Comparison of ENCODE assay signal across 14 cellular contexts in the genomic region with DNA sequence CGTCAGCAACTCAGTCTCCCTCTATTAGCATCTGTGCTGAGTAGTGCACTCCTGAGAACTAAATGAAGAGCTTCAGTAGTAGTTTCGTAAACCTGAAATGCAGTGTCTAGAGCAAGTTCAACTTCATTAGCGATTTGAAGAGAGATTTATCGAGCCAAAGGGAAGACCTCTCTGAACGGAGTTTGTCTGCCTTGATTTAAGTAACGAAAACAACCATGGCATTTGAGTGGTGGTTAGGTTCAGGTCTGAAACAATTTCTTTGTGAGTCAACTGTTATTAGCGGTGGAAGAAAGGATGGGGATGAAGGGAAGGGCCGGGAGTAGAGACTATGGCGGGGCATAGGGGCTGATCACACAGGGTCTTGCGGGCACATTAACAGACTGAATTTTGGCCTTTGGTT.
DNase-seq lines count a peak whose midpoint lies in the region; ATAC-seq and TF ChIP-seq lines count a peak whose summit lies in the region.
"Had no signal": no experiment of that assay in that cellular context is flagged by ENCODE, and none has a peak within 500 bp of the region (broad histone marks: within the 10 kb centered on the region; RNA-seq: fewer than 3 reads in every experiment).

No MANE protein-coding gene starts in this region.

- no peak for TF ChIP-seq POLR2A in thyroid gland (IDR thresholded peaks at IDR 0.05)

- peak overlapping the region in 1 of 2 experiments; percentile 55 for H2BK12ac ChIP-seq in mesenchymal stem cell (ENCODE audit: low read length in 2 of 2)

- H2AK5ac ChIP-seq in mesenchymal stem cell (ENCODE audit: low read length, severe bottlenecking) = no peak overlapping the region

- no peak overlapping the region for H2BK5ac ChIP-seq in mesenchymal stem cell (ENCODE audit: low read depth, low read length, poor library complexity, severe bottlenecking)

- H3K9me3 ChIP-seq in right atrium auricular region = no peaks in the 10 kb centered on the region
- H3K9me3 ChIP-seq in mesenchymal stem cell (ENCODE audit: control insufficient read depth, low read length) = no peaks in the 10 kb centered on the region
- H3K9me3 ChIP-seq in thyroid gland = no peaks in the 10 kb centered on the region

- no peak overlapping the region for H3K4me3 ChIP-seq in right atrium auricular region
- no peak overlapping the region for H3K4me3 ChIP-seq in mesenchymal stem cell (ENCODE audit: insufficient read depth in 1 of 2, low read depth in 1 of 2, low read length in 2 of 2)
- H3K4me3 ChIP-seq in thyroid gland (replicated peaks in 1 of 3) = no peak overlapping the region

- H3K36me3 ChIP-seq in right atrium auricular region (no peaks in the 10 kb centered on the region), mesenchymal stem cell (ENCODE audit: control insufficient read depth in 1 of 2, insufficient read depth in 2 of 2, low read depth in 1 of 2, low read length in 2 of 2) (no peaks in the 10 kb centered on the region), thyroid gland (no peaks in the 10 kb centered on the region)

- no peaks in the 10 kb centered on the region for H3K27me3 ChIP-seq in right atrium auricular region
- H3K27me3 ChIP-seq in mesenchymal stem cell (ENCODE audit: control insufficient read depth in 1 of 2, insufficient read depth in 1 of 2, low read length in 2 of 2) = no peaks in the 10 kb centered on the region
- no peaks in the 10 kb centered on the region for H3K27me3 ChIP-seq in thyroid gland

- H3K4me2 ChIP-seq in mesenchymal stem cell (ENCODE audit: low read length, poor library complexity, severe bottlenecking) = no peak overlapping the region

- H3K27ac ChIP-seq in right atrium auricular region (no peak overlapping the region), mesenchymal stem cell (ENCODE audit: low read length, poor library complexity, severe bottlenecking) (no peak overlapping the region), thyroid gland (peak overlapping the region in 2 of 3 donors; percentile 92 to 99)

- DNase-seq in right atrium auricular region (ENCODE audit: low spot score) (peak; percentile 26), left cardiac atrium (no peak), activated B cell treated with CpG ODN at 0.5 μM for 24 hours (no peak), mesenchymal stem cell (no peak), thyroid gland (no peak), cortex of kidney (lab: John Stamatoyannopoulos, UW) (no peak)
- DNase-seq in T-helper 2 cell treated with Interferon-gamma antibody and Interleukin-4, amounts not matched to agents 5 μg/mL and 100 μg/mL, for 36 hours (ENCODE audit: low spot score) = no peak
- DNase-seq: CD4-positive, CD25-positive, alpha-beta regulatory T cell; NCI-H146; NCI-H2227 treated with DMSO at 0.1 percent for 48 hours; NCI-H526 treated with DMSO at 0.1 percent for 48 hours; NK-92 treated with Interleukin-12 subunit alpha and Interleukin-12 subunit beta, amount 100 ng/mL, for 24 hours; PC-3 had no signal

- ATAC-seq in left cardiac atrium (no peak), activated B cell treated with CpG ODN at 0.5 μM for 24 hours (ENCODE audit: low read depth) (no peak), HG03565 (IDR thresholded peaks at IDR 0.05; ENCODE audit: unreplicated experiment) (no peak)
- ATAC-seq: PC-3 had no signal

- H3K27me3 Mint-ChIP-seq in activated B cell treated with CpG ODN at 0.5 μM for 24 hours = no peaks in the 10 kb centered on the region
- no peaks in the 10 kb centered on the region for H3K27me3 Mint-ChIP-seq in T-helper 2 cell treated with Interferon-gamma antibody and Interleukin-4, amounts not matched to agents 5 μg/mL and 100 μg/mL, for 36 hours (ENCODE audit: low read depth)

- peak overlapping the region; percentile 14 for H4K8ac ChIP-seq in mesenchymal stem cell (ENCODE audit: low read length)

- H3K36me3 Mint-ChIP-seq in activated B cell treated with CpG ODN at 0.5 μM for 24 hours (ENCODE audit: low read depth) = peaks cover 3% of the 10 kb centered on the region
- no peaks in the 10 kb centered on the region for H3K36me3 Mint-ChIP-seq in T-helper 2 cell treated with Interferon-gamma antibody and Interleukin-4, amounts not matched to agents 5 μg/mL and 100 μg/mL, for 36 hours (ENCODE audit: low read depth)
- H3K36me3 Mint-ChIP-seq: CD4-positive, CD25-positive, alpha-beta regulatory T cell had no signal

- H3K18ac ChIP-seq in mesenchymal stem cell (ENCODE audit: low read depth in 1 of 2, low read length in 2 of 2) = no peak overlapping the region

- TF ChIP-seq CTCF in right atrium auricular region (IDR thresholded peaks at IDR 0.05) = no peak
- no peak for TF ChIP-seq CTCF in activated B cell treated with CpG ODN at 0.5 μM for 24 hours (IDR thresholded peaks at IDR 0.05)
- no peak for TF ChIP-seq CTCF in thyroid gland (IDR thresholded peaks at IDR 0.05)

- H3K4me3 Mint-ChIP-seq in activated B cell treated with CpG ODN at 0.5 μM for 24 hours = no peak overlapping the region
- H3K4me3 Mint-ChIP-seq in T-helper 2 cell treated with Interferon-gamma antibody and Interleukin-4, amounts not matched to agents 5 μg/mL and 100 μg/mL, for 36 hours = no peak overlapping the region
- H3K4me3 Mint-ChIP-seq: CD4-positive, CD25-positive, alpha-beta regulatory T cell had no signal

- H3K14ac ChIP-seq in mesenchymal stem cell (ENCODE audit: low read length in 2 of 2) = no peak overlapping the region

- H3K4me1 ChIP-seq in right atrium auricular region (peaks cover 0 to 38% of the 10 kb centered on the region in 2 donors), mesenchymal stem cell (ENCODE audit: control insufficient read depth, insufficient read depth, low read depth, low read length) (peaks cover 5% of the 10 kb centered on the region), thyroid gland (peaks cover 50 to 60% of the 10 kb centered on the region in 2 donors)

- H3K79me1 ChIP-seq in mesenchymal stem cell (replicated peaks; ENCODE audit: low read length, poor library complexity, severe bottlenecking) = no peaks in the 10 kb centered on the region

- POLR2A ChIA-PET in activated B cell treated with CpG ODN at 0.5 μM for 24 hours (lab: Charles Lee) = interaction anchor here (11.3 kb wide), 1 partner anchor 15 kb away, joined by 182 read pairs; no protein-coding TSS in a partner anchor

- CTCF ChIA-PET in activated B cell treated with CpG ODN at 0.5 μM for 24 hours (lab: Charles Lee) = interaction anchor here (0.6 to 7.6 kb wide), 3 partner anchors 13 to 178 kb away, joined by 3 to 115 read pairs (median 58); no protein-coding TSS in a partner anchor

- 85% methylated on average over 10 of the region's 10 CpGs for WGBS in mesenchymal stem cell
- WGBS in thyroid gland, 2 donors = 83 to 90% methylated on average over 10 of the region's 10 CpGs

- intact Hi-C loops in left cardiac atrium (cut with DNase I) (loop anchor here (5.0 kb wide), 3 partner anchors 328 to 343 kb away; a partner anchor contains a TSS), activated B cell treated with CpG ODN at 0.5 μM for 24 hours (cut with micrococcal nuclease) (loop anchor here (5.0 to 10.0 kb wide), 4 partner anchors 145 to 278 kb away; no protein-coding TSS in a partner anchor), thyroid gland (cut with DNase I) (loop anchor here (5.0 kb wide), 1 partner anchor 343 kb away; no protein-coding TSS in a partner anchor)

- no peak overlapping the region for H4K91ac ChIP-seq in mesenchymal stem cell (ENCODE audit: low read length)

- no peak overlapping the region for H2AFZ ChIP-seq in mesenchymal stem cell (ENCODE audit: low read depth, low read length)

- no peak overlapping the region for H3K4ac ChIP-seq in mesenchymal stem cell (ENCODE audit: low read depth in 1 of 2, low read length in 2 of 2)

- no peaks in the 10 kb centered on the region for H3K9me3 Mint-ChIP-seq in activated B cell treated with CpG ODN at 0.5 μM for 24 hours
- no peaks in the 10 kb centered on the region for H3K9me3 Mint-ChIP-seq in T-helper 2 cell treated with Interferon-gamma antibody and Interleukin-4, amounts not matched to agents 5 μg/mL and 100 μg/mL, for 36 hours

- H3K9ac ChIP-seq in mesenchymal stem cell (ENCODE audit: low read length) = no peak overlapping the region

- H3K27ac Mint-ChIP-seq in activated B cell treated with CpG ODN at 0.5 μM for 24 hours = peak overlapping the region; percentile 8
- no peak overlapping the region for H3K27ac Mint-ChIP-seq in T-helper 2 cell treated with Interferon-gamma antibody and Interleukin-4, amounts not matched to agents 5 μg/mL and 100 μg/mL, for 36 hours

- no peak overlapping the region for H2BK120ac ChIP-seq in mesenchymal stem cell (ENCODE audit: low read depth, low read length)

- no peak overlapping the region for H3K23ac ChIP-seq in mesenchymal stem cell (ENCODE audit: low read length in 2 of 2)

- no peak overlapping the region for H2BK15ac ChIP-seq in mesenchymal stem cell (ENCODE audit: low read depth, poor library complexity, severe bottlenecking)

- peaks cover 77% of the 10 kb centered on the region for H3K4me1 Mint-ChIP-seq in activated B cell treated with CpG ODN at 0.5 μM for 24 hours
- peaks cover 27% of the 10 kb centered on the region for H3K4me1 Mint-ChIP-seq in T-helper 2 cell treated with Interferon-gamma antibody and Interleukin-4, amounts not matched to agents 5 μg/mL and 100 μg/mL, for 36 hours (ENCODE audit: low read depth)

Comparison
In these comparisons a context has a peak if more than half of its experiments do, and no peak if none do; other contexts are left out.
1. H3K27ac ChIP-seq: peak in thyroid gland (2 of 3); none in right atrium auricular region (0 of 2) and mesenchymal stem cell (single experiment).